Comparison of ENCODE assay signal across 12 cellular contexts in genomic region chr10:110746969-110747608, GRCh38.
DNase-seq lines count a peak whose midpoint lies in the region; ATAC-seq and TF ChIP-seq lines count a peak whose summit lies in the region.
"Had no signal": no experiment of that assay in that cellular context is flagged by ENCODE, and none has a peak within 500 bp of the region (broad histone marks: within the 10 kb centered on the region; RNA-seq: fewer than 3 reads in every experiment).

No MANE protein-coding gene starts in this region.

- H3K27ac Mint-ChIP-seq in CD4-positive, CD25-positive, alpha-beta regulatory T cell: peak overlapping the region in 2 of 3 donors; percentile 64 to 67
- peak overlapping the region; percentile 65 for H3K27ac Mint-ChIP-seq in CD8-positive, alpha-beta T cell
- peak overlapping the region; percentile 85 for H3K27ac Mint-ChIP-seq in activated naive CD8-positive, alpha-beta T cell treated with anti-CD3 and anti-CD28 coated beads for 36 hours
- H3K27ac Mint-ChIP-seq: memory B cell had no signal

- intact Hi-C loops in CD8-positive, alpha-beta T cell (cut with DNase I, micrococcal nuclease): loop anchor here (1.0 to 10.0 kb wide), 15 partner anchors 35 to 1390 kb away; no protein-coding TSS in a partner anchor

- H3K4me3 Mint-ChIP-seq in CD4-positive, CD25-positive, alpha-beta regulatory T cell: no peak overlapping the region
- H3K4me3 Mint-ChIP-seq in CD8-positive, alpha-beta T cell: no peak overlapping the region
- H3K4me3 Mint-ChIP-seq in activated naive CD8-positive, alpha-beta T cell treated with anti-CD3 and anti-CD28 coated beads for 36 hours: peak overlapping the region; percentile 44
- H3K4me3 Mint-ChIP-seq: memory B cell had no signal

- no peak for DNase-seq in CD4-positive, CD25-positive, alpha-beta regulatory T cell
- DNase-seq in CD8-positive, alpha-beta T cell: no peak
- DNase-seq in activated naive CD8-positive, alpha-beta T cell treated with anti-CD3 and anti-CD28 coated beads for 36 hours: no peak
- DNase-seq in NCI-H187 treated with DMSO at 0.1 percent for 48 hours (lab: John Stamatoyannopoulos, UW): no peak
- DNase-seq: NCI-H2081 treated with DMSO at 0.1 percent for 48 hours had no signal

- H3K27me3 ChIP-seq in CD4-positive, CD25-positive, alpha-beta regulatory T cell (ENCODE audit: control insufficient read depth, insufficient read depth, low read length): no peaks in the 10 kb centered on the region
- no peaks in the 10 kb centered on the region for H3K27me3 ChIP-seq in CD8-positive, alpha-beta T cell (ENCODE audit: insufficient read depth, low read length)
- H3K27me3 ChIP-seq: MG63, neutrophil, vagina had no signal

- POLR2A ChIA-PET in CD8-positive, alpha-beta T cell (lab: Charles Lee): no interaction called here

- no peak for TF ChIP-seq CTCF in CD8-positive, alpha-beta T cell (IDR thresholded peaks at IDR 0.05)

- no peaks in the 10 kb centered on the region for H3K36me3 ChIP-seq in CD4-positive, CD25-positive, alpha-beta regulatory T cell (ENCODE audit: control insufficient read depth, insufficient read depth, low read length)
- no peaks in the 10 kb centered on the region for H3K36me3 ChIP-seq in CD8-positive, alpha-beta T cell (ENCODE audit: insufficient read depth, low read length)
- H3K36me3 ChIP-seq: MG63, neutrophil, vagina had no signal

- no peaks in the 10 kb centered on the region for H3K27me3 Mint-ChIP-seq in CD4-positive, CD25-positive, alpha-beta regulatory T cell
- H3K27me3 Mint-ChIP-seq in CD8-positive, alpha-beta T cell (ENCODE audit: low read depth): no peaks in the 10 kb centered on the region
- H3K27me3 Mint-ChIP-seq in activated naive CD8-positive, alpha-beta T cell treated with anti-CD3 and anti-CD28 coated beads for 36 hours: no peaks in the 10 kb centered on the region

- peaks cover 3% of the 10 kb centered on the region for H3K4me1 ChIP-seq in CD4-positive, CD25-positive, alpha-beta regulatory T cell (ENCODE audit: control insufficient read depth, insufficient read depth, low read length, poor library complexity, severe bottlenecking)
- H3K4me1 ChIP-seq in CD8-positive, alpha-beta T cell (ENCODE audit: insufficient read depth, low read length): peaks cover 29% of the 10 kb centered on the region
- H3K4me1 ChIP-seq: vagina had no signal

- H3K36me3 Mint-ChIP-seq in CD4-positive, CD25-positive, alpha-beta regulatory T cell: no peaks in the 10 kb centered on the region
- no peaks in the 10 kb centered on the region for H3K36me3 Mint-ChIP-seq in CD8-positive, alpha-beta T cell
- H3K36me3 Mint-ChIP-seq in activated naive CD8-positive, alpha-beta T cell treated with anti-CD3 and anti-CD28 coated beads for 36 hours: peaks cover 25% of the 10 kb centered on the region

- TF ChIP-seq POLR2A in GM18505 (IDR thresholded peaks at IDR 0.05; ENCODE audit: borderline replicate concordance, extremely low read depth, insufficient read depth, insufficient read length): no peak

- no peak overlapping the region for H3K27ac ChIP-seq in CD4-positive, CD25-positive, alpha-beta regulatory T cell (ENCODE audit: insufficient read depth, low read length, poor library complexity, severe bottlenecking)
- no peak overlapping the region for H3K27ac ChIP-seq in CD8-positive, alpha-beta T cell (ENCODE audit: low read depth, low read length)
- H3K27ac ChIP-seq: neutrophil, vagina had no signal

- H3K4me3 ChIP-seq in CD4-positive, CD25-positive, alpha-beta regulatory T cell (ENCODE audit: low read depth, low read length): no peak overlapping the region
- no peak overlapping the region for H3K4me3 ChIP-seq in CD8-positive, alpha-beta T cell (ENCODE audit: low read depth, low read length)
- H3K4me3 ChIP-seq: MG63, vagina had no signal

- peaks cover 13 to 48% (median 21%) of the 10 kb centered on the region in 4 donors for H3K4me1 Mint-ChIP-seq in CD4-positive, CD25-positive, alpha-beta regulatory T cell
- peaks cover 53% of the 10 kb centered on the region for H3K4me1 Mint-ChIP-seq in CD8-positive, alpha-beta T cell (ENCODE audit: low read depth)
- peaks cover 51% of the 10 kb centered on the region for H3K4me1 Mint-ChIP-seq in activated naive CD8-positive, alpha-beta T cell treated with anti-CD3 and anti-CD28 coated beads for 36 hours

- peaks cover 3 to 4% of the 10 kb centered on the region in 2 experiments for H3K9me3 ChIP-seq in CD4-positive, CD25-positive, alpha-beta regulatory T cell (ENCODE audit: control insufficient read depth in 2 of 2, low read length in 2 of 2)
- peaks cover 5% of the 10 kb centered on the region for H3K9me3 ChIP-seq in CD8-positive, alpha-beta T cell (ENCODE audit: low read length)
- H3K9me3 ChIP-seq: MG63, neutrophil, vagina had no signal

- peaks cover 0 to 4% (median 1%) of the 10 kb centered on the region in 7 donors for H3K9me3 Mint-ChIP-seq in CD4-positive, CD25-positive, alpha-beta regulatory T cell
- H3K9me3 Mint-ChIP-seq in CD8-positive, alpha-beta T cell: peaks cover 11% of the 10 kb centered on the region
- H3K9me3 Mint-ChIP-seq in activated naive CD8-positive, alpha-beta T cell treated with anti-CD3 and anti-CD28 coated beads for 36 hours: peaks cover 12% of the 10 kb centered on the region

- CTCF ChIA-PET in CD8-positive, alpha-beta T cell (lab: Charles Lee): interaction anchor here (0.6 to 1.9 kb wide), 31 partner anchors 8 to 853 kb away, joined by 3 to 18 read pairs (median 4); no protein-coding TSS in a partner anchor

- ATAC-seq in CD4-positive, CD25-positive, alpha-beta regulatory T cell (ENCODE audit: low read depth in 2 of 2): no peak
- ATAC-seq in CD8-positive, alpha-beta T cell: no peak
- ATAC-seq in HG02759 (IDR thresholded peaks at IDR 0.05; ENCODE audit: unreplicated experiment) (peak; percentile 20), GM18505 (IDR thresholded peaks at IDR 0.05; ENCODE audit: unreplicated experiment) (no peak), HG02678 (IDR thresholded peaks at IDR 0.05; ENCODE audit: unreplicated experiment) (no peak)
